In the genomic region with DNA sequence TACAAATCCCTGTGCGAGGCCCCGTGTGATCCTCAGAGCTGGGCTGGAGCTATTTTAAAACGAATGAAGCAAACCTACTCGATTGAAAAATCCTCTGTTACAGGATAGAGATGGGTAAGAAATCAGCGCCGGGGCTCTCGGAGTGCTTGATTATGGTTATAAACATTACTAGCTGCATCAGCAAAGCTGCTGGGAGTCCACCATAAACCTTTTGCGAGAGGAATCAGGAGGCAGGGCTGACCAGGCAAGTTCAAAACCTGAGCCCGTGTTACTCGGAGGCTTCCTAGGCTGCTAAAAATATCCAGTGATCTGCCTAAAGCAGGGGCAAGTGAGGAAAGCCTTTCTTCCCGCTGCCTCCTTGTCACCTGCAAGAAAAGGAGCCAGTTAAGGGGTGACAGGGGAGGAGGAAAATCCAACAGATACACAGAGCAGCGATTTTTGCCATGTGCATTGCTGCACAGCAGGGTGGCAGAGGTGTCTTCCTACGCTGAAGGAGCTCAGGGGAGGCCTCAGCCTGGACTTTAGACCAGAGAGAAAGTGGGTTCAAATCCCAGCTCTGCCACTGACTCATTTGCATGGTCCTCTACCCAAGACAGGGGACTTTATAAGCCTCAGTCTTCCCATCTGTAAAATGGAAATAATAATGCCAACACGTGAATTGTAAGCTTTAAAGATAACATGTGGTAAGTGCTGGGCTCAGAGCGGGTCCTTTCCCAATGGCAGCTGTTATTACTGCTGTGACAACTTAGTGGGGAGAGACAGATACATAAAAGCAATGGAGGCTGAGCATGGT, we compare ENCODE assay signal across 1 cellular context.
TF ChIP-seq lines count a peak whose summit lies in the region.

No MANE protein-coding gene starts in this region.

TF ChIP-seq in neural cell, 6 proteins besides CTCF, POLR2A, EP300 and RAD21 (continued from another document):
- TF ChIP-seq, protein P1, sequence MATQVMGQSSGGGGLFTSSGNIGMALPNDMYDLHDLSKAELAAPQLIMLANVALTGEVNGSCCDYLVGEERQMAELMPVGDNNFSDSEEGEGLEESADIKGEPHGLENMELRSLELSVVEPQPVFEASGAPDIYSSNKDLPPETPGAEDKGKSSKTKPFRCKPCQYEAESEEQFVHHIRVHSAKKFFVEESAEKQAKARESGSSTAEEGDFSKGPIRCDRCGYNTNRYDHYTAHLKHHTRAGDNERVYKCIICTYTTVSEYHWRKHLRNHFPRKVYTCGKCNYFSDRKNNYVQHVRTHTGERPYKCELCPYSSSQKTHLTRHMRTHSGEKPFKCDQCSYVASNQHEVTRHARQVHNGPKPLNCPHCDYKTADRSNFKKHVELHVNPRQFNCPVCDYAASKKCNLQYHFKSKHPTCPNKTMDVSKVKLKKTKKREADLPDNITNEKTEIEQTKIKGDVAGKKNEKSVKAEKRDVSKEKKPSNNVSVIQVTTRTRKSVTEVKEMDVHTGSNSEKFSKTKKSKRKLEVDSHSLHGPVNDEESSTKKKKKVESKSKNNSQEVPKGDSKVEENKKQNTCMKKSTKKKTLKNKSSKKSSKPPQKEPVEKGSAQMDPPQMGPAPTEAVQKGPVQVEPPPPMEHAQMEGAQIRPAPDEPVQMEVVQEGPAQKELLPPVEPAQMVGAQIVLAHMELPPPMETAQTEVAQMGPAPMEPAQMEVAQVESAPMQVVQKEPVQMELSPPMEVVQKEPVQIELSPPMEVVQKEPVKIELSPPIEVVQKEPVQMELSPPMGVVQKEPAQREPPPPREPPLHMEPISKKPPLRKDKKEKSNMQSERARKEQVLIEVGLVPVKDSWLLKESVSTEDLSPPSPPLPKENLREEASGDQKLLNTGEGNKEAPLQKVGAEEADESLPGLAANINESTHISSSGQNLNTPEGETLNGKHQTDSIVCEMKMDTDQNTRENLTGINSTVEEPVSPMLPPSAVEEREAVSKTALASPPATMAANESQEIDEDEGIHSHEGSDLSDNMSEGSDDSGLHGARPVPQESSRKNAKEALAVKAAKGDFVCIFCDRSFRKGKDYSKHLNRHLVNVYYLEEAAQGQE (IDR thresholded peaks at IDR 0.05; ENCODE audit: borderline replicate concordance), result peak; percentile 10
- TF ChIP-seq TAF1 (IDR thresholded peaks at IDR 0.05; ENCODE audit: low read depth), result no peak
